In the genomic region with DNA sequence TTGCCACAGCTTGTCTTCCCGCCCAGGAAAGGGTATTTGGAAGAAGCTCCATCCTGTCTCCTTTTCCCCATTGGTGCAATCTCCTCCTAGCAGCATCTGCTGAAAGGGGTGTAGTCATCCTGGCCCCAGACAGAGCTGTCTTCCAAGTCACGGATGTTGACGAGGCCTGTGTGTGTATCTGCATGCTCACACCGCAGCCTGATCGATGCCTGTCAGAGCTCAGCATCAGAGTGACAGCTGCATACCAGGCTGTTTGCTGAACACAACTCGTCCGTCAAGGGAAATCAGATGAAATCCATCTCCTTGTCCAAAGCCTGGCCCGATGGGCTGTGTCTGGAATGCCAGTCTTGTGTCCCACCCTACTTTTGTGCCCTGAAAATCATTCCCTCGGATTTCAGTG, we compare ENCODE assay signal across 20 cellular contexts. TPM values are rescaled to one million over a fixed set of nuclear protein-coding genes. Genes with fewer than 3 reads are reported as not detected.
"Had no signal": no experiment of that assay in that cellular context is flagged by ENCODE, and none has a peak within 500 bp of the region (broad histone marks: within the 10 kb centered on the region; RNA-seq: fewer than 3 reads in every experiment).

No MANE protein-coding gene starts in this region.

- H3K27me3 ChIP-seq: gastroesophageal sphincter, heart left ventricle, neural progenitor cell, transverse colon, uterus had no signal

- H3K36me3 ChIP-seq: neural progenitor cell, transverse colon, uterus had no signal

- H3K4me3 ChIP-seq: gastroesophageal sphincter, heart left ventricle, neural progenitor cell, smooth muscle cell, transverse colon, uterus had no signal

- H3K9me3 Mint-ChIP-seq: activated naive CD4-positive, alpha-beta T cell treated with anti-CD3 and anti-CD28 coated beads, Interleukin-2, amount 50 U/mL, for 72 hours; brain; neural progenitor cell; stimulated activated memory B cell treated with anti-CD40 and anti-IgM and Interleukin-4, amounts not matched to agents 10 μg/mL and 1 μg/mL and 100 μg/mL, for 72 hours had no signal

- H3K27ac ChIP-seq: epithelial cell of prostate, gastroesophageal sphincter, heart left ventricle, neural progenitor cell, transverse colon, uterus, WERI-Rb-1 had no signal

- H3K4me1 ChIP-seq: neural progenitor cell, uterus had no signal

- H3K27ac Mint-ChIP-seq: neural progenitor cell; stimulated activated memory B cell treated with anti-CD40 and anti-IgM and Interleukin-4, amounts not matched to agents 10 μg/mL and 1 μg/mL and 100 μg/mL, for 72 hours had no signal

- H3K9me3 ChIP-seq: gastroesophageal sphincter, heart left ventricle, transverse colon, uterus had no signal

- H3K27me3 Mint-ChIP-seq: stimulated activated memory B cell treated with anti-CD40 and anti-IgM and Interleukin-4, amounts not matched to agents 10 μg/mL and 1 μg/mL and 100 μg/mL, for 72 hours had no signal

- H3K36me3 Mint-ChIP-seq: activated naive CD4-positive, alpha-beta T cell treated with anti-CD3 and anti-CD28 coated beads, Interleukin-2, amount 50 U/mL, for 72 hours; brain; neural progenitor cell had no signal

- ATAC-seq: activated CD8-positive, alpha-beta T cell treated with anti-CD3 and anti-CD28 coated beads, Interleukin-2, amount 10 ng/mL, durations not matched to agents 7 days and 5 days; activated naive CD4-positive, alpha-beta T cell treated with anti-CD3 and anti-CD28 coated beads, Interleukin-2, amount 50 U/mL, for 72 hours; gastroesophageal sphincter; heart left ventricle; left ventricle myocardium superior; sciatic nerve; stimulated activated memory B cell treated with anti-CD40 and anti-IgM and Interleukin-4, amounts not matched to agents 10 μg/mL and 1 μg/mL and 100 μg/mL, for 72 hours had no signal

- DNase-seq: activated CD4-positive, alpha-beta T cell treated with anti-CD3 and anti-CD28 coated beads, Interleukin-2, amount 50 U/mL, for 1 hour; activated CD4-positive, CD25-positive, alpha-beta regulatory T cell treated with anti-CD3 and anti-CD28 coated beads, Interleukin-2, amount 50 U/mL, for 72 hours; aorta; heart left ventricle; left ventricle myocardium superior; mammary epithelial cell; posterior cingulate gyrus; stimulated activated CD4-positive, alpha-beta T cell treated with anti-CD3 and anti-CD28 coated beads, Interleukin-15, amount 100 ng/mL, for 24 hours; transverse colon; uterus; WERI-Rb-1 had no signal

- H3K4me3 Mint-ChIP-seq: activated CD8-positive, alpha-beta T cell treated with anti-CD3 and anti-CD28 coated beads, Interleukin-2, amount 10 ng/mL, durations not matched to agents 7 days and 5 days; brain; neural progenitor cell; stimulated activated memory B cell treated with anti-CD40 and anti-IgM and Interleukin-4, amounts not matched to agents 10 μg/mL and 1 μg/mL and 100 μg/mL, for 72 hours had no signal

RNA-seq across cellular contexts. Expression of a gene that starts 21.2 kb away (rescaled TPM):
- total RNA-seq: smooth muscle cell had no signal
- polyA plus RNA-seq: smooth muscle cell had no signal
